19 cellular contexts compared by ENCODE assay signal in genomic region chr1:237740831-237741230, GRCh38.
DNase-seq lines count a peak whose midpoint lies in the region; ATAC-seq and TF ChIP-seq lines count a peak whose summit lies in the region.
"Had no signal": no experiment of that assay in that cellular context is flagged by ENCODE, and none has a peak within 500 bp of the region (broad histone marks: within the 10 kb centered on the region; RNA-seq: fewer than 3 reads in every experiment).

No MANE protein-coding gene starts in this region.

- no peaks in the 10 kb centered on the region for H3K79me1 ChIP-seq in neuronal stem cell (ENCODE audit: low read depth, low read length)

- H3K9me2 ChIP-seq in GM23338 (ENCODE audit: insufficient read depth) = no peaks in the 10 kb centered on the region

- H3K27ac ChIP-seq in GM23338 (ENCODE audit: low read depth) (no peak overlapping the region), neuronal stem cell (replicated peaks; ENCODE audit: low read length) (no peak overlapping the region), uterus (no peak overlapping the region)
- H3K27ac ChIP-seq: 22Rv1; BLaER1 treated with 17β-estradiol and CSF1 and Interleukin-3, amounts not matched to agents 10 nM and 100 nM had no signal

- H3K4me1 ChIP-seq in GM23338 (ENCODE audit: insufficient read depth) (peaks cover 15% of the 10 kb centered on the region), neuronal stem cell (ENCODE audit: control insufficient read depth in 2 of 2, insufficient read depth in 1 of 2, low read depth in 1 of 2, low read length in 2 of 2) (peaks cover 0 to 4% of the 10 kb centered on the region in 2 donors), uterus (no peaks in the 10 kb centered on the region)
- H3K4me1 ChIP-seq: BE2C had no signal

- in situ Hi-C loops in ACHN (cut with HindIII; ENCODE audit: low pct_ligation_motif_present, low pct_unique_long_range_greater_than_20kb, low sequenced_read_pairs) = no loop called here

- H2BK15ac ChIP-seq in neuronal stem cell (ENCODE audit: low read length) = no peak overlapping the region

- no peak overlapping the region for H3K18ac ChIP-seq in neuronal stem cell (ENCODE audit: low read length)

- H2AFZ ChIP-seq in GM23338 = no peak overlapping the region
- H2AFZ ChIP-seq in neuronal stem cell (ENCODE audit: low read length) = peak overlapping the region; percentile 62

- H3K36me3 ChIP-seq in GM23338 (ENCODE audit: insufficient read depth) = no peaks in the 10 kb centered on the region
- H3K36me3 ChIP-seq in kidney epithelial cell (ENCODE audit: control insufficient read depth, insufficient read depth, low read length) = no peaks in the 10 kb centered on the region
- H3K36me3 ChIP-seq in neuronal stem cell (replicated peaks in 1 of 2; ENCODE audit: control insufficient read depth in 2 of 2, insufficient read depth in 2 of 2, low read length in 2 of 2) = no peaks in the 10 kb centered on the region
- no peaks in the 10 kb centered on the region for H3K36me3 ChIP-seq in uterus
- H3K36me3 ChIP-seq: BE2C; BLaER1 treated with 17β-estradiol and CSF1 and Interleukin-3, amounts not matched to agents 10 nM and 100 nM had no signal

- H3K4me3 ChIP-seq in GM23338 (no peak overlapping the region), kidney epithelial cell (ENCODE audit: low read depth, low read length) (no peak overlapping the region), neuronal stem cell (ENCODE audit: low read length in 2 of 2) (no peak overlapping the region), uterus (no peak overlapping the region)
- H3K4me3 ChIP-seq: BLaER1 treated with 17β-estradiol and CSF1 and Interleukin-3, amounts not matched to agents 10 nM and 100 nM had no signal

- H4K20me1 ChIP-seq in GM23338 (replicated peaks; ENCODE audit: insufficient read depth) = no peaks in the 10 kb centered on the region
- H4K20me1 ChIP-seq: BLaER1 treated with 17β-estradiol and CSF1 and Interleukin-3, amounts not matched to agents 10 nM and 100 nM had no signal

- H2AK5ac ChIP-seq in neuronal stem cell (ENCODE audit: low read depth, low read length) = no peak overlapping the region

- no peak for ATAC-seq in GM23338

- H3K27me3 ChIP-seq in GM23338 (ENCODE audit: insufficient read depth) (no peaks in the 10 kb centered on the region), kidney epithelial cell (ENCODE audit: control insufficient read depth, insufficient read depth, low read length) (no peaks in the 10 kb centered on the region), neuronal stem cell (ENCODE audit: control insufficient read depth in 3 of 3, insufficient read depth in 3 of 3, low read depth in 1 of 3, low read length in 3 of 3) (no peaks in the 10 kb centered on the region), uterus (no peaks in the 10 kb centered on the region)
- H3K27me3 ChIP-seq: BE2C; BLaER1 treated with 17β-estradiol and CSF1 and Interleukin-3, amounts not matched to agents 10 nM and 100 nM had no signal

- TF ChIP-seq CTCF in GM23338 (conservative IDR thresholded peaks at IDR 0.05; ENCODE audit: low read depth in 2 of 2) (no peak), kidney epithelial cell (IDR thresholded peaks at IDR 0.05; ENCODE audit: insufficient read depth, low read length, poor library complexity, severe bottlenecking) (no peak), uterus (IDR thresholded peaks at IDR 0.05) (no peak)

- no peak overlapping the region for H4K91ac ChIP-seq in neuronal stem cell (ENCODE audit: low read depth, low read length, poor library complexity)

- no peak overlapping the region for H3K4ac ChIP-seq in neuronal stem cell (ENCODE audit: low read length)

- intact Hi-C loops in uterus (cut with DNase I; ENCODE audit: low total_unique reads) = no loop called here

- H3K9ac ChIP-seq in neuronal stem cell (ENCODE audit: low read depth, low read length, poor library complexity) = no peak overlapping the region
- H3K9ac ChIP-seq: BLaER1 treated with 17β-estradiol and CSF1 and Interleukin-3, amounts not matched to agents 10 nM and 100 nM had no signal

- no peak overlapping the region for H3K23ac ChIP-seq in neuronal stem cell (ENCODE audit: low read depth, low read length, poor library complexity)

- H2BK120ac ChIP-seq in neuronal stem cell (ENCODE audit: low read depth, low read length) = no peak overlapping the region

- 0 out of 2 replicates have a peak overlapping the region, but pooled peaks have one; percentile 39 for H3K4me2 ChIP-seq in GM23338
- no peak overlapping the region for H3K4me2 ChIP-seq in neuronal stem cell (ENCODE audit: insufficient read depth, low read length, poor library complexity, severe bottlenecking)
- H3K4me2 ChIP-seq: BLaER1 treated with 17β-estradiol and CSF1 and Interleukin-3, amounts not matched to agents 10 nM and 100 nM had no signal

- no peak overlapping the region for H3K14ac ChIP-seq in neuronal stem cell (ENCODE audit: low read length)

- no CpG with 5 or more reads among the region's 3 CpGs for WGBS in neuronal stem cell (ENCODE audit: extremely low coverage in 2 of 2, insufficient read length in 2 of 2, insufficient replicate concordance in 1 of 2), 2 donors

- no peaks in the 10 kb centered on the region for H3K9me3 Mint-ChIP-seq in GM23338
- H3K9me3 Mint-ChIP-seq: CD4-positive, alpha-beta T cell had no signal

- H2BK5ac ChIP-seq in neuronal stem cell (ENCODE audit: low read length) = no peak overlapping the region

- H3K36me3 Mint-ChIP-seq in GM23338 (ENCODE audit: low read depth) = no peaks in the 10 kb centered on the region
- H3K36me3 Mint-ChIP-seq: CD14-positive monocyte had no signal

- H4K8ac ChIP-seq in neuronal stem cell (ENCODE audit: low read depth, low read length) = no peak overlapping the region

- no peak for TF ChIP-seq POLR2A in uterus (IDR thresholded peaks at IDR 0.05)

- DNase-seq in ACHN = peak; percentile 26
- no peak for DNase-seq in GM23338 (ENCODE audit: low spot score)
- peak; percentile 49 for DNase-seq in kidney epithelial cell (ENCODE audit: low read depth)
- no peak for DNase-seq in neuronal stem cell (ENCODE audit: low spot score)
- DNase-seq in central memory CD4-positive, alpha-beta T cell = no peak
- DNase-seq in uterus = no peak
- DNase-seq in NCI-H146 (lab: John Stamatoyannopoulos, UW) = no peak
- no peak for DNase-seq in NCI-H1694 (lab: John Stamatoyannopoulos, UW)
- DNase-seq: AML-193; BE2C; CD4-positive, alpha-beta T cell; CD8-positive, alpha-beta memory T cell; DMS153; DND-41; GOT3; HCEC 1CT had no signal

- H3K4me3 Mint-ChIP-seq in GM23338 = no peak overlapping the region
- H3K4me3 Mint-ChIP-seq: CD14-positive monocyte; CD4-positive, alpha-beta T cell; CD8-positive, alpha-beta memory T cell had no signal

- H3K9me3 ChIP-seq in neuronal stem cell (replicated peaks in 1 of 2; ENCODE audit: control insufficient read depth in 2 of 2, insufficient read depth in 1 of 2, low read depth in 1 of 2, low read length in 2 of 2) (no peaks in the 10 kb centered on the region), uterus (no peaks in the 10 kb centered on the region)
- H3K9me3 ChIP-seq: BE2C; BLaER1 treated with 17β-estradiol and CSF1 and Interleukin-3, amounts not matched to agents 10 nM and 100 nM had no signal

- H2BK12ac ChIP-seq in neuronal stem cell (ENCODE audit: low read length) = no peak overlapping the region

- H3K27ac Mint-ChIP-seq in GM23338 = peak overlapping the region; percentile 52; the same call in 1 of the 2 replicates
- H3K27ac Mint-ChIP-seq: CD14-positive monocyte; CD4-positive, alpha-beta T cell; CD8-positive, alpha-beta memory T cell had no signal

- H3K79me2 ChIP-seq in GM23338 (replicated peaks; ENCODE audit: insufficient read depth) = no peaks in the 10 kb centered on the region

- H3K4me1 Mint-ChIP-seq in GM23338 = peaks cover 20% of the 10 kb centered on the region
- H3K4me1 Mint-ChIP-seq: CD14-positive monocyte had no signal

- peaks cover 3% of the 10 kb centered on the region for H3K27me3 Mint-ChIP-seq in GM23338 (ENCODE audit: insufficient read depth, low read depth, poor library complexity)
- H3K27me3 Mint-ChIP-seq: CD4-positive, alpha-beta T cell; CD8-positive, alpha-beta memory T cell had no signal

- H3F3A ChIP-seq in GM23338 (replicated peaks; ENCODE audit: low read depth) = no peaks in the 10 kb centered on the region

Comparison
In these comparisons a context has a peak if more than half of its experiments do, and no peak if none do; other contexts are left out.
1. DNase-seq: peak in ACHN (single experiment) and kidney epithelial cell (single experiment); none in GM23338 (single experiment), neuronal stem cell (single experiment), central memory CD4-positive, alpha-beta T cell (single experiment), uterus (0 of 2), NCI-H146 (single experiment) and NCI-H1694 (single experiment).